In genomic region chr14:49934638-49935037, GRCh38 we compare ENCODE assay signal across 2 cellular contexts.
TF ChIP-seq lines count a peak whose summit lies in the region.

No MANE protein-coding gene starts in this region.

TF ChIP-seq in A549, 52 proteins besides CTCF, POLR2A, EP300 and RAD21:
- TF ChIP-seq EHF (CRISPR knock-in tag; IDR thresholded peaks at IDR 0.05) = no peak
- TF ChIP-seq MAFK (IDR thresholded peaks at IDR 0.05; ENCODE audit: partially characterized antibody) = peak; percentile 99
TF ChIP-seq in A549: peak in this region for 1.

TF ChIP-seq in HCT116, 20 proteins besides CTCF, POLR2A, EP300 and RAD21:
- TF ChIP-seq, protein P1, sequence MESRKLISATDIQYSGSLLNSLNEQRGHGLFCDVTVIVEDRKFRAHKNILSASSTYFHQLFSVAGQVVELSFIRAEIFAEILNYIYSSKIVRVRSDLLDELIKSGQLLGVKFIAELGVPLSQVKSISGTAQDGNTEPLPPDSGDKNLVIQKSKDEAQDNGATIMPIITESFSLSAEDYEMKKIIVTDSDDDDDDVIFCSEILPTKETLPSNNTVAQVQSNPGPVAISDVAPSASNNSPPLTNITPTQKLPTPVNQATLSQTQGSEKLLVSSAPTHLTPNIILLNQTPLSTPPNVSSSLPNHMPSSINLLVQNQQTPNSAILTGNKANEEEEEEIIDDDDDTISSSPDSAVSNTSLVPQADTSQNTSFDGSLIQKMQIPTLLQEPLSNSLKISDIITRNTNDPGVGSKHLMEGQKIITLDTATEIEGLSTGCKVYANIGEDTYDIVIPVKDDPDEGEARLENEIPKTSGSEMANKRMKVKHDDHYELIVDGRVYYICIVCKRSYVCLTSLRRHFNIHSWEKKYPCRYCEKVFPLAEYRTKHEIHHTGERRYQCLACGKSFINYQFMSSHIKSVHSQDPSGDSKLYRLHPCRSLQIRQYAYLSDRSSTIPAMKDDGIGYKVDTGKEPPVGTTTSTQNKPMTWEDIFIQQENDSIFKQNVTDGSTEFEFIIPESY (IDR thresholded peaks at IDR 0.05; ENCODE audit: extremely low read depth, insufficient replicate concordance, low read length) = no peak
- TF ChIP-seq EZH2phosphoT487 (IDR thresholded peaks at IDR 0.05; ENCODE audit: borderline replicate concordance) (no peak), YY1 (IDR thresholded peaks at IDR 0.05; ENCODE audit: extremely low read depth, insufficient replicate concordance, low read depth, low read length) (no peak), SRF (IDR thresholded peaks at IDR 0.05; ENCODE audit: low read depth) (no peak), JUND (IDR thresholded peaks at IDR 0.05) (no peak), SIN3A (IDR thresholded peaks at IDR 0.05; ENCODE audit: low read depth) (no peak), TCF7L2 (IDR thresholded peaks at IDR 0.05; ENCODE audit: borderline replicate concordance, extremely low read depth, insufficient read depth, insufficient read length) (no peak), ZNF274 (IDR thresholded peaks at IDR 0.05; ENCODE audit: low read depth, low read length) (no peak), SP1 (IDR thresholded peaks at IDR 0.05; ENCODE audit: low read depth) (no peak), ELF1 (IDR thresholded peaks at IDR 0.05; ENCODE audit: borderline replicate concordance, low read depth) (no peak), EZH2 (IDR thresholded peaks at IDR 0.05) (no peak), CBX3 (IDR thresholded peaks at IDR 0.05; ENCODE audit: low read depth) (no peak), FOSL1 (IDR thresholded peaks at IDR 0.05; ENCODE audit: low read depth) (no peak)
- TF ChIP-seq, protein P2, sequence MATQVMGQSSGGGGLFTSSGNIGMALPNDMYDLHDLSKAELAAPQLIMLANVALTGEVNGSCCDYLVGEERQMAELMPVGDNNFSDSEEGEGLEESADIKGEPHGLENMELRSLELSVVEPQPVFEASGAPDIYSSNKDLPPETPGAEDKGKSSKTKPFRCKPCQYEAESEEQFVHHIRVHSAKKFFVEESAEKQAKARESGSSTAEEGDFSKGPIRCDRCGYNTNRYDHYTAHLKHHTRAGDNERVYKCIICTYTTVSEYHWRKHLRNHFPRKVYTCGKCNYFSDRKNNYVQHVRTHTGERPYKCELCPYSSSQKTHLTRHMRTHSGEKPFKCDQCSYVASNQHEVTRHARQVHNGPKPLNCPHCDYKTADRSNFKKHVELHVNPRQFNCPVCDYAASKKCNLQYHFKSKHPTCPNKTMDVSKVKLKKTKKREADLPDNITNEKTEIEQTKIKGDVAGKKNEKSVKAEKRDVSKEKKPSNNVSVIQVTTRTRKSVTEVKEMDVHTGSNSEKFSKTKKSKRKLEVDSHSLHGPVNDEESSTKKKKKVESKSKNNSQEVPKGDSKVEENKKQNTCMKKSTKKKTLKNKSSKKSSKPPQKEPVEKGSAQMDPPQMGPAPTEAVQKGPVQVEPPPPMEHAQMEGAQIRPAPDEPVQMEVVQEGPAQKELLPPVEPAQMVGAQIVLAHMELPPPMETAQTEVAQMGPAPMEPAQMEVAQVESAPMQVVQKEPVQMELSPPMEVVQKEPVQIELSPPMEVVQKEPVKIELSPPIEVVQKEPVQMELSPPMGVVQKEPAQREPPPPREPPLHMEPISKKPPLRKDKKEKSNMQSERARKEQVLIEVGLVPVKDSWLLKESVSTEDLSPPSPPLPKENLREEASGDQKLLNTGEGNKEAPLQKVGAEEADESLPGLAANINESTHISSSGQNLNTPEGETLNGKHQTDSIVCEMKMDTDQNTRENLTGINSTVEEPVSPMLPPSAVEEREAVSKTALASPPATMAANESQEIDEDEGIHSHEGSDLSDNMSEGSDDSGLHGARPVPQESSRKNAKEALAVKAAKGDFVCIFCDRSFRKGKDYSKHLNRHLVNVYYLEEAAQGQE (IDR thresholded peaks at IDR 0.05; ENCODE audit: low read depth) = no peak
- TF ChIP-seq, protein P3, sequence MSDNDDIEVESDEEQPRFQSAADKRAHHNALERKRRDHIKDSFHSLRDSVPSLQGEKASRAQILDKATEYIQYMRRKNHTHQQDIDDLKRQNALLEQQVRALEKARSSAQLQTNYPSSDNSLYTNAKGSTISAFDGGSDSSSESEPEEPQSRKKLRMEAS (IDR thresholded peaks at IDR 0.05) = no peak
